In genomic region chr10:51729822-51730530, GRCh38 we compare ENCODE assay signal across 23 cellular contexts.
"Had no signal": no experiment of that assay in that cellular context is flagged by ENCODE, and none has a peak within 500 bp of the region (broad histone marks: within the 10 kb centered on the region; RNA-seq: fewer than 3 reads in every experiment).

No MANE protein-coding gene starts in this region.

- H3K4me1 ChIP-seq: esophagus squamous epithelium, lower lobe of right lung, psoas muscle, tibial nerve had no signal

- ATAC-seq: activated CD8-positive, alpha-beta memory T cell treated with anti-CD3 and anti-CD28 coated beads, Interleukin-2, amount 10 ng/mL, durations not matched to agents 7 days and 5 days; activated CD8-positive, alpha-beta T cell treated with anti-CD3 and anti-CD28 coated beads for 36 hours; activated naive CD8-positive, alpha-beta T cell treated with anti-CD3 and anti-CD28 coated beads, Interleukin-2, amount 50 U/mL, for 24 hours; heart right ventricle; left lobe of liver; lower lobe of right lung; naive thymus-derived CD8-positive, alpha-beta T cell; psoas muscle; right cardiac atrium; stimulated activated naive CD8-positive, alpha-beta T cell treated with anti-CD3 and anti-CD28 coated beads, Interleukin-15, amount 100 ng/mL, for 72 hours had no signal

- DNase-seq: activated CD4-positive, alpha-beta T cell treated with anti-CD3 and anti-CD28 coated beads, Interleukin-2, amount 10 ng/mL, durations not matched to agents 7 days and 5 days; activated CD4-positive, CD25-positive, alpha-beta regulatory T cell treated with anti-CD3 and anti-CD28 coated beads, Interleukin-2, amount 50 U/mL, for 72 hours; activated CD8-positive, alpha-beta memory T cell treated with anti-CD3 and anti-CD28 coated beads, Interleukin-2, amount 10 ng/mL, durations not matched to agents 7 days and 5 days; activated CD8-positive, alpha-beta T cell treated with anti-CD3 and anti-CD28 coated beads for 36 hours; activated effector memory CD4-positive, alpha-beta T cell treated with anti-CD3 and anti-CD28 coated beads, Interleukin-2, amount 50 U/mL, for 16 hours; activated naive CD4-positive, alpha-beta T cell treated with anti-CD3 and anti-CD28 coated beads, Interleukin-2, amount 50 U/mL, for 16 hours; activated naive CD8-positive, alpha-beta T cell treated with anti-CD3 and anti-CD28 coated beads, Interleukin-2, amount 50 U/mL, for 24 hours; activated T-cell treated with anti-CD3 and anti-CD28 coated beads for 4 hours; cerebellar nuclear complex; endodermal cell; esophagus squamous epithelium; heart right ventricle; lower lobe of right lung; mesendoderm; naive thymus-derived CD8-positive, alpha-beta T cell; ovary; psoas muscle; right cardiac atrium; stimulated activated CD4-positive, alpha-beta T cell treated with anti-CD3 and anti-CD28 coated beads, Interleukin-1b, Interleukin-23, amount 100 ng/mL, for 48 hours; stimulated activated naive CD8-positive, alpha-beta T cell treated with anti-CD3 and anti-CD28 coated beads, Interleukin-15, amount 100 ng/mL, for 72 hours had no signal

- H3K27ac Mint-ChIP-seq: activated CD4-positive, alpha-beta T cell treated with anti-CD3 and anti-CD28 coated beads, Interleukin-2, amount 10 ng/mL, durations not matched to agents 7 days and 5 days; activated CD8-positive, alpha-beta memory T cell treated with anti-CD3 and anti-CD28 coated beads, Interleukin-2, amount 10 ng/mL, durations not matched to agents 7 days and 5 days; activated CD8-positive, alpha-beta T cell treated with anti-CD3 and anti-CD28 coated beads for 36 hours; activated naive CD8-positive, alpha-beta T cell treated with anti-CD3 and anti-CD28 coated beads, Interleukin-2, amount 50 U/mL, for 24 hours; endodermal cell; naive thymus-derived CD8-positive, alpha-beta T cell; stimulated activated naive CD8-positive, alpha-beta T cell treated with anti-CD3 and anti-CD28 coated beads, Interleukin-15, amount 100 ng/mL, for 72 hours had no signal

- H3K4me3 ChIP-seq: coronary artery, esophagus squamous epithelium, heart right ventricle, lower lobe of right lung, ovary, psoas muscle, tibial nerve had no signal

- H3K27me3 Mint-ChIP-seq: activated CD8-positive, alpha-beta T cell treated with anti-CD3 and anti-CD28 coated beads for 36 hours; activated naive CD8-positive, alpha-beta T cell treated with anti-CD3 and anti-CD28 coated beads, Interleukin-2, amount 50 U/mL, for 24 hours; naive thymus-derived CD8-positive, alpha-beta T cell; stimulated activated naive CD8-positive, alpha-beta T cell treated with anti-CD3 and anti-CD28 coated beads, Interleukin-15, amount 100 ng/mL, for 72 hours had no signal

- H3K4me3 Mint-ChIP-seq: activated CD4-positive, alpha-beta T cell treated with anti-CD3 and anti-CD28 coated beads, Interleukin-2, amount 10 ng/mL, durations not matched to agents 7 days and 5 days; activated CD8-positive, alpha-beta memory T cell treated with anti-CD3 and anti-CD28 coated beads, Interleukin-2, amount 10 ng/mL, durations not matched to agents 7 days and 5 days; activated CD8-positive, alpha-beta T cell treated with anti-CD3 and anti-CD28 coated beads for 36 hours; activated naive CD8-positive, alpha-beta T cell treated with anti-CD3 and anti-CD28 coated beads, Interleukin-2, amount 50 U/mL, for 24 hours; endodermal cell; naive thymus-derived CD8-positive, alpha-beta T cell; stimulated activated naive CD8-positive, alpha-beta T cell treated with anti-CD3 and anti-CD28 coated beads, Interleukin-15, amount 100 ng/mL, for 72 hours had no signal

- H3K4me1 Mint-ChIP-seq: activated CD4-positive, alpha-beta T cell treated with anti-CD3 and anti-CD28 coated beads, Interleukin-2, amount 10 ng/mL, durations not matched to agents 7 days and 5 days; activated CD8-positive, alpha-beta memory T cell treated with anti-CD3 and anti-CD28 coated beads, Interleukin-2, amount 10 ng/mL, durations not matched to agents 7 days and 5 days; activated naive CD8-positive, alpha-beta T cell treated with anti-CD3 and anti-CD28 coated beads, Interleukin-2, amount 50 U/mL, for 24 hours; endodermal cell; naive thymus-derived CD8-positive, alpha-beta T cell; stimulated activated naive CD8-positive, alpha-beta T cell treated with anti-CD3 and anti-CD28 coated beads, Interleukin-15, amount 100 ng/mL, for 72 hours had no signal

- H3K27me3 ChIP-seq: esophagus squamous epithelium, heart right ventricle, ovary, tibial nerve had no signal

- H3K36me3 ChIP-seq: esophagus squamous epithelium, heart right ventricle, lower lobe of right lung, ovary, tibial nerve had no signal

- H3K36me3 Mint-ChIP-seq: activated CD8-positive, alpha-beta memory T cell treated with anti-CD3 and anti-CD28 coated beads, Interleukin-2, amount 10 ng/mL, durations not matched to agents 7 days and 5 days; naive thymus-derived CD8-positive, alpha-beta T cell had no signal

- H3K9me3 ChIP-seq: esophagus squamous epithelium, heart right ventricle, lower lobe of right lung, ovary, psoas muscle, tibial nerve had no signal

- H3K9me3 Mint-ChIP-seq: activated CD4-positive, alpha-beta T cell treated with anti-CD3 and anti-CD28 coated beads, Interleukin-2, amount 10 ng/mL, durations not matched to agents 7 days and 5 days; activated CD8-positive, alpha-beta T cell treated with anti-CD3 and anti-CD28 coated beads for 36 hours; activated naive CD8-positive, alpha-beta T cell treated with anti-CD3 and anti-CD28 coated beads, Interleukin-2, amount 50 U/mL, for 24 hours; endodermal cell; naive thymus-derived CD8-positive, alpha-beta T cell; stimulated activated naive CD8-positive, alpha-beta T cell treated with anti-CD3 and anti-CD28 coated beads, Interleukin-15, amount 100 ng/mL, for 72 hours had no signal
